ENCODE assay signal across 29 cellular contexts in the genomic region with DNA sequence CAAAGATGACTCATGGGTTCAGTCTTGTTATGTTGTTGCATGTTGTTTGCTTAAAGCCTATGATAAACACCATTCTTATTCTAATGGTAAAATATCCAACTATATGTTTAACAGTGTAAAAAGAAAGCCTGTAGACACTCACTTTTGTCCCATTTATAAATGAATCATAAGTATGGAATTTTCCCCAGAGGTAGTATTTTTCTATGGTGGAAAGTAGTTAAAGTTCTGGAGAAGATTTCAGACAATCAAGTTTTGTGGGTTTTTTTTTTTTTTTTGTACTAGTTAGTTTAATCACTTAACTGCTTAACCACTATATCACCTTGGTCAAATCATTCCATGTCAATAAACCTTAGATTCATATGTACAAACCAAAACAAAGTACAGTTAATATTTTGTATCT. TPM values are rescaled to one million over a fixed set of nuclear protein-coding genes. Genes with fewer than 3 reads are reported as not detected.
"Had no signal": no experiment of that assay in that cellular context is flagged by ENCODE, and none has a peak within 500 bp of the region (broad histone marks: within the 10 kb centered on the region; RNA-seq: fewer than 3 reads in every experiment).

No MANE protein-coding gene starts in this region.

- DNase-seq: hypothalamus; immature natural killer cell; kidney; left colon; left lung; lower lobe of right lung; mammary epithelial cell; mesenchymal stem cell; naive thymus-derived CD8-positive, alpha-beta T cell; nucleus accumbens; pancreas; stimulated activated CD4-positive, alpha-beta T cell treated with anti-CD3 and anti-CD28 coated beads, Interleukin-12 subunit alpha, Interleukin-12 subunit beta, amount 100 ng/mL, for 4 hours; stimulated activated CD4-positive, alpha-beta T cell treated with anti-CD3 and anti-CD28 coated beads, Interleukin-15, amount 100 ng/mL, for 24 hours; stimulated activated CD4-positive, alpha-beta T cell treated with anti-CD3 and anti-CD28 coated beads, Interleukin-2, amount 100 ng/mL, for 24 hours; stimulated activated CD4-positive, alpha-beta T cell treated with anti-CD3 and anti-CD28 coated beads, Interleukin-4, amount 100 ng/mL, for 1 hour; stimulated activated naive B cell treated with anti-CD40 and anti-IgM and Interleukin-4, amounts not matched to agents 10 μg/mL and 1 μg/mL and 100 μg/mL, for 72 hours; stimulated activated naive CD8-positive, alpha-beta T cell treated with anti-CD3 and anti-CD28 coated beads, Interleukin-15, Interleukin-2, amounts not matched to agents 100 U/mL and 50 U/mL, for 24 hours; stomach; testis; transverse colon; upper lobe of left lung had no signal

- H3K4me3 Mint-ChIP-seq: immature natural killer cell; naive thymus-derived CD8-positive, alpha-beta T cell; nephron; neural crest cell; stimulated activated naive B cell treated with anti-CD40 and anti-IgM and Interleukin-4, amounts not matched to agents 10 μg/mL and 1 μg/mL and 100 μg/mL, for 72 hours had no signal

- ATAC-seq: left colon; left lung; lower lobe of right lung; naive thymus-derived CD8-positive, alpha-beta T cell; pancreas; sciatic nerve; stimulated activated naive B cell treated with anti-CD40 and anti-IgM and Interleukin-4, amounts not matched to agents 10 μg/mL and 1 μg/mL and 100 μg/mL, for 72 hours; stimulated activated naive CD8-positive, alpha-beta T cell treated with anti-CD3 and anti-CD28 coated beads, Interleukin-15, Interleukin-2, amounts not matched to agents 100 U/mL and 50 U/mL, for 24 hours had no signal

- H3K4me1 ChIP-seq: left lung, lower lobe of right lung, pancreas, prostate gland, stomach, testis, thyroid gland, transverse colon, vagina had no signal

- H3K36me3 ChIP-seq: left lung, lower lobe of right lung, pancreas, prostate gland, stomach, thyroid gland, transverse colon, upper lobe of left lung, vagina had no signal

- H3K27me3 ChIP-seq: left lung, pancreas, testis, thyroid gland, upper lobe of left lung, vagina had no signal

- H3K4me1 Mint-ChIP-seq: immature natural killer cell; naive thymus-derived CD8-positive, alpha-beta T cell; nephron; neural crest cell; stimulated activated naive B cell treated with anti-CD40 and anti-IgM and Interleukin-4, amounts not matched to agents 10 μg/mL and 1 μg/mL and 100 μg/mL, for 72 hours had no signal

- H3K36me3 Mint-ChIP-seq: immature natural killer cell; naive thymus-derived CD8-positive, alpha-beta T cell; stimulated activated naive B cell treated with anti-CD40 and anti-IgM and Interleukin-4, amounts not matched to agents 10 μg/mL and 1 μg/mL and 100 μg/mL, for 72 hours had no signal

- H3K27ac ChIP-seq: left lung, lower lobe of right lung, pancreas, prostate gland, skin epidermis, stomach, testis, thyroid gland, transverse colon, vagina had no signal

- H3K4me3 ChIP-seq: left lung, lower lobe of right lung, pancreas, prostate gland, skin epidermis, stomach, testis, thyroid gland, transverse colon, upper lobe of left lung, vagina had no signal

- H3K27ac Mint-ChIP-seq: immature natural killer cell; naive thymus-derived CD8-positive, alpha-beta T cell; nephron; stimulated activated naive B cell treated with anti-CD40 and anti-IgM and Interleukin-4, amounts not matched to agents 10 μg/mL and 1 μg/mL and 100 μg/mL, for 72 hours had no signal

- H3K9me3 ChIP-seq: lower lobe of right lung, pancreas, prostate gland, stomach, testis, thyroid gland, transverse colon, upper lobe of left lung, vagina had no signal

RNA-seq across cellular contexts. Expression of a gene that starts 35.8 kb away (rescaled TPM):
- total RNA-seq: mucosa of gallbladder; naive thymus-derived CD8-positive, alpha-beta T cell; vagina had no signal
- polyA plus RNA-seq: immature natural killer cell; naive thymus-derived CD8-positive, alpha-beta T cell had no signal
